ENCODE assay signal across 31 cellular contexts in the genomic region with DNA sequence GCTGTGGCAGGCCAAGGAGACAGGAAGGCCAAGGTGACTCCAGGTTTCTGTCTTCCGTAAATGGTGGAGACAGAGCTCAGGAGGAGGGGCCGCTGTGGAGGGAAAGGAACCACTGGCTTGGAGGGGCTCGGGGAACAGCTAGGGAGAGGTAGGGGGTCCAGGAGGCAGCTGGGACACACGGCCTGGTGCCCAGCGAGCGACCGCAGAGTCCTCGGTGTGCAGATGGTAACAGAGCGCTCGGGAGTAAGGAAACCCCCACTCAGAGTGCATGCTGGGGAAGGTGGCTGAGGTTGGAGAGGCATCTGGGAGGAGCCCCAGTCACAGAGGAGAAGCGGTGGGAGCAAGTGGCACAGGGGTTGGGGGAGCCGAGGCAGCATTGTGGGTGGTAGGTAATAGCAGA. TPM values are rescaled to one million over a fixed set of nuclear protein-coding genes. Genes with fewer than 3 reads are reported as not detected.
"Had no signal": no experiment of that assay in that cellular context is flagged by ENCODE, and none has a peak within 500 bp of the region (broad histone marks: within the 10 kb centered on the region; RNA-seq: fewer than 3 reads in every experiment).

No MANE protein-coding gene starts in this region.

- H3K36me3 Mint-ChIP-seq: stimulated activated memory B cell treated with anti-CD40 and anti-IgM and Interleukin-4, amounts not matched to agents 10 μg/mL and 1 μg/mL and 100 μg/mL, for 72 hours had no signal

- H3K27ac ChIP-seq: heart right ventricle, hepatocyte, lower lobe of right lung, pancreas, psoas muscle, right atrium auricular region, right lobe of liver, transverse colon, upper lobe of left lung had no signal

- H3K27me3 ChIP-seq: pancreas, right atrium auricular region, right lobe of liver, upper lobe of left lung had no signal

- H3K9me3 Mint-ChIP-seq: nephron; stimulated activated memory B cell treated with anti-CD40 and anti-IgM and Interleukin-4, amounts not matched to agents 10 μg/mL and 1 μg/mL and 100 μg/mL, for 72 hours had no signal

- H2AFZ ChIP-seq: hepatocyte had no signal

- H3K9me3 ChIP-seq: heart right ventricle, lower lobe of right lung, pancreas, psoas muscle, right atrium auricular region, right lobe of liver, transverse colon, upper lobe of left lung had no signal

- H3K4me3 ChIP-seq: heart right ventricle, hepatocyte, lower lobe of right lung, pancreas, psoas muscle, right atrium auricular region, right lobe of liver, smooth muscle cell, transverse colon, upper lobe of left lung had no signal

- H3K4me2 ChIP-seq: hepatocyte, smooth muscle cell had no signal

- ATAC-seq: heart right ventricle; left lobe of liver; left ventricle myocardium superior; lower lobe of right lung; naive thymus-derived CD8-positive, alpha-beta T cell; pancreas; psoas muscle; right lobe of liver; stimulated activated memory B cell treated with anti-CD40 and anti-IgM and Interleukin-4, amounts not matched to agents 10 μg/mL and 1 μg/mL and 100 μg/mL, for 72 hours; stimulated activated naive CD8-positive, alpha-beta T cell treated with anti-CD3 and anti-CD28 coated beads, Interleukin-15, amount 100 ng/mL, for 72 hours had no signal

- DNase-seq: heart right ventricle; islet precursor cell; left ventricle myocardium superior; lower lobe of right lung; mammary epithelial cell; mesenchymal stem cell; naive thymus-derived CD8-positive, alpha-beta T cell; nucleus accumbens; pancreas; posterior cingulate gyrus; psoas muscle; stimulated activated CD4-positive, alpha-beta T cell treated with anti-CD3 and anti-CD28 coated beads, Interleukin-1b, Interleukin-23, amount 100 ng/mL, for 48 hours; stimulated activated CD4-positive, alpha-beta T cell treated with anti-CD3 and anti-CD28 coated beads, Interleukin-2, amount 100 ng/mL, for 48 hours; stimulated activated CD4-positive, alpha-beta T cell treated with anti-CD3 and anti-CD28 coated beads, Interleukin-4, amount 100 ng/mL, for 4 hours; stimulated activated CD8-positive, alpha-beta memory T cell treated with anti-CD3 and anti-CD28 coated beads, Interleukin-4, amount 100 ng/mL, for 48 hours; stimulated activated naive CD4-positive, alpha-beta T cell treated with Interleukin-2 at 50 U/mL for 16 hours; stimulated activated naive CD8-positive, alpha-beta T cell treated with anti-CD3 and anti-CD28 coated beads, Interleukin-15, amount 100 ng/mL, for 72 hours; substantia nigra; transverse colon; upper lobe of left lung had no signal

- H3K4me1 ChIP-seq: lower lobe of right lung, pancreas, psoas muscle, right atrium auricular region, right lobe of liver, transverse colon had no signal

- H3K4me3 Mint-ChIP-seq: naive thymus-derived CD8-positive, alpha-beta T cell; nephron; stimulated activated memory B cell treated with anti-CD40 and anti-IgM and Interleukin-4, amounts not matched to agents 10 μg/mL and 1 μg/mL and 100 μg/mL, for 72 hours; stimulated activated naive CD8-positive, alpha-beta T cell treated with anti-CD3 and anti-CD28 coated beads, Interleukin-15, amount 100 ng/mL, for 72 hours had no signal

- H3K79me2 ChIP-seq: hepatocyte had no signal

- H3K36me3 ChIP-seq: heart right ventricle, lower lobe of right lung, pancreas, right atrium auricular region, right lobe of liver, transverse colon, upper lobe of left lung had no signal

- H3K27ac Mint-ChIP-seq: stimulated activated memory B cell treated with anti-CD40 and anti-IgM and Interleukin-4, amounts not matched to agents 10 μg/mL and 1 μg/mL and 100 μg/mL, for 72 hours had no signal

RNA-seq across cellular contexts. Expression of gene NCF4, which starts 10.8 kb away (rescaled TPM):
- total RNA-seq: kidney epithelial cell, mammary epithelial cell, smooth muscle cell had no signal

RNA-seq across cellular contexts. Expression of gene PVALB, which starts 33.2 kb away (rescaled TPM):
- total RNA-seq: heart right ventricle; hepatocyte; kidney epithelial cell; left ventricle myocardium superior; mammary epithelial cell; mucosa of gallbladder; naive thymus-derived CD8-positive, alpha-beta T cell; osteoblast; pancreas; right atrium auricular region; smooth muscle cell; temporal lobe had no signal
